1 cellular context compared by ENCODE assay signal in the genomic region with DNA sequence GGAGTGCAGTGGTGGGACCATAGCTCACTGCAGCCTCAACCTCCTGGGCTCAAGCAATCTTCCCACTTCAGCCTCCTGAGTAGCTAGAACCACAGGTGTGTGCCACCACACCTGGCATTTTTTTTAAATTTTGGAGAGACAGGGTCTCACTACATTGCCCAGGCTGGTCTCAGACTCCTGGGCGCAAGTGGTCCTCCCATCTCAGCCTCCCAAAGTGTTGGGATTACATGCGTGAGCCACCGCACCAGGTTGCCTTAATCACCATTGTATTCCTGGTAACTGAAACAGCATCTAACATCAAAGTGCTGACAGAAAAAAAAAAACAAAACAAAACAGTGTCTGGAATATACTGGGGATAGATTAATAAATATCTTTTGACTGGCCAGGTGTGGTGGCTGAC.
A peak's percentile ranks its signal among the peaks of the same experiment; 100 is the strongest.
TF ChIP-seq lines count a peak whose summit lies in the region.

No MANE protein-coding gene starts in this region.

TF ChIP-seq in K562, 482 proteins besides CTCF, POLR2A, EP300 and RAD21 (continued from another document):
- TF ChIP-seq, protein P1, sequence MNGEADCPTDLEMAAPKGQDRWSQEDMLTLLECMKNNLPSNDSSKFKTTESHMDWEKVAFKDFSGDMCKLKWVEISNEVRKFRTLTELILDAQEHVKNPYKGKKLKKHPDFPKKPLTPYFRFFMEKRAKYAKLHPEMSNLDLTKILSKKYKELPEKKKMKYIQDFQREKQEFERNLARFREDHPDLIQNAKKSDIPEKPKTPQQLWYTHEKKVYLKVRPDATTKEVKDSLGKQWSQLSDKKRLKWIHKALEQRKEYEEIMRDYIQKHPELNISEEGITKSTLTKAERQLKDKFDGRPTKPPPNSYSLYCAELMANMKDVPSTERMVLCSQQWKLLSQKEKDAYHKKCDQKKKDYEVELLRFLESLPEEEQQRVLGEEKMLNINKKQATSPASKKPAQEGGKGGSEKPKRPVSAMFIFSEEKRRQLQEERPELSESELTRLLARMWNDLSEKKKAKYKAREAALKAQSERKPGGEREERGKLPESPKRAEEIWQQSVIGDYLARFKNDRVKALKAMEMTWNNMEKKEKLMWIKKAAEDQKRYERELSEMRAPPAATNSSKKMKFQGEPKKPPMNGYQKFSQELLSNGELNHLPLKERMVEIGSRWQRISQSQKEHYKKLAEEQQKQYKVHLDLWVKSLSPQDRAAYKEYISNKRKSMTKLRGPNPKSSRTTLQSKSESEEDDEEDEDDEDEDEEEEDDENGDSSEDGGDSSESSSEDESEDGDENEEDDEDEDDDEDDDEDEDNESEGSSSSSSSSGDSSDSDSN (IDR thresholded peaks at IDR 0.05; ENCODE audit: borderline replicate concordance in 1 of 2, low read depth in 2 of 2, low read length in 2 of 2), result no peak
- TF ChIP-seq ZNF121 (CRISPR knock-in tag; conservative IDR thresholded peaks at IDR 0.05) (peak; percentile 63), SNIP1 (IDR thresholded peaks at IDR 0.05; ENCODE audit: low read depth) (no peak)
